ENCODE assay signal across 9 cellular contexts in genomic region chr11:61158691-61159381, GRCh38. TPM values are rescaled to one million over a fixed set of nuclear protein-coding genes. Genes with fewer than 3 reads are reported as not detected.
DNase-seq lines count a peak whose midpoint lies in the region; ATAC-seq and TF ChIP-seq lines count a peak whose summit lies in the region.
"Had no signal": no experiment of that assay in that cellular context is flagged by ENCODE, and none has a peak within 500 bp of the region (broad histone marks: within the 10 kb centered on the region; RNA-seq: fewer than 3 reads in every experiment).

No MANE protein-coding gene starts in this region.

- H3K4me3 ChIP-seq in AG10803 (ENCODE audit: low read length) (no peak overlapping the region), colonic mucosa (no peak overlapping the region), SJCRH30 (no peak overlapping the region)

- no peaks in the 10 kb centered on the region for H3K27me3 ChIP-seq in colonic mucosa
- no peaks in the 10 kb centered on the region for H3K27me3 ChIP-seq in SJCRH30

- no peaks in the 10 kb centered on the region for H3K9me3 ChIP-seq in colonic mucosa
- no peaks in the 10 kb centered on the region; the same call in 1 of the 2 replicates for H3K9me3 ChIP-seq in SJCRH30 (replicated peaks)

- H3K36me3 Mint-ChIP-seq in natural killer cell treated with Interleukin-12 subunit alpha and Interleukin-12 subunit beta and Interleukin-15 and Interleukin-18, amount 100 ng/mL, for 72 hours = peaks cover 17% of the 10 kb centered on the region

- no peaks in the 10 kb centered on the region for H3K27me3 Mint-ChIP-seq in natural killer cell treated with Interleukin-12 subunit alpha and Interleukin-12 subunit beta and Interleukin-15 and Interleukin-18, amount 100 ng/mL, for 72 hours

- H3K27ac ChIP-seq in colonic mucosa (peak overlapping the region; percentile 94), SJCRH30 (no peak overlapping the region)

- no peak for ATAC-seq in natural killer cell treated with Interleukin-12 subunit alpha and Interleukin-12 subunit beta and Interleukin-15 and Interleukin-18, amount 100 ng/mL, for 72 hours
- no peak for ATAC-seq in HG03175 (IDR thresholded peaks at IDR 0.05; ENCODE audit: unreplicated experiment)

- H3K4me1 Mint-ChIP-seq in natural killer cell treated with Interleukin-12 subunit alpha and Interleukin-12 subunit beta and Interleukin-15 and Interleukin-18, amount 100 ng/mL, for 72 hours (ENCODE audit: low read depth in 2 of 2) = peaks cover 34 to 35% of the 10 kb centered on the region in 2 donors

- TF ChIP-seq CTCF in AG10803 (conservative IDR thresholded peaks at IDR 0.05; ENCODE audit: low read length) (no peak), colonic mucosa (IDR thresholded peaks at IDR 0.05) (no peak)

- DNase-seq in AG10803 (ENCODE audit: low read depth) (peak; percentile 76), LoVo (ENCODE audit: low spot score) (peak; percentile 70), colonic mucosa (peak; percentile 57), posterior vena cava (ENCODE audit: low spot score) (no peak), SJCRH30 (no peak)
- no peak for DNase-seq in natural killer cell treated with Interleukin-12 subunit alpha and Interleukin-12 subunit beta and Interleukin-15 and Interleukin-18, amount 100 ng/mL, for 72 hours (ENCODE audit: low spot score)
- DNase-seq in stimulated activated CD4-positive, alpha-beta T cell treated with anti-CD3 and anti-CD28 coated beads, Interleukin-15, amount 100 ng/mL, for 24 hours = no peak
- DNase-seq: stimulated activated naive CD4-positive, alpha-beta T cell treated with Interleukin-2 at 50 U/mL for 16 hours had no signal

- H3K4me1 ChIP-seq in colonic mucosa (peaks cover 4% of the 10 kb centered on the region), SJCRH30 (peaks cover 9% of the 10 kb centered on the region)

- H3K4me3 Mint-ChIP-seq in natural killer cell treated with Interleukin-12 subunit alpha and Interleukin-12 subunit beta and Interleukin-15 and Interleukin-18, amount 100 ng/mL, for 72 hours = peak overlapping the region; percentile 29

- H3K9ac ChIP-seq in colonic mucosa (ENCODE audit: low read depth in 2 of 2, low read length in 2 of 2) = peak overlapping the region; percentile 12 to 28

- no peak overlapping the region for H3K27ac Mint-ChIP-seq in natural killer cell treated with Interleukin-12 subunit alpha and Interleukin-12 subunit beta and Interleukin-15 and Interleukin-18, amount 100 ng/mL, for 72 hours

- H3K9me3 Mint-ChIP-seq in natural killer cell treated with Interleukin-12 subunit alpha and Interleukin-12 subunit beta and Interleukin-15 and Interleukin-18, amount 100 ng/mL, for 72 hours = peaks cover 5% of the 10 kb centered on the region

- no peaks in the 10 kb centered on the region for H3K36me3 ChIP-seq in colonic mucosa
- H3K36me3 ChIP-seq in SJCRH30 = no peaks in the 10 kb centered on the region; the same call in 1 of the 2 replicates

- intact Hi-C loops in colonic mucosa (cut with DNase I) (no loop called here), posterior vena cava (cut with DNase I) (no loop called here)

RNA-seq across cellular contexts. Expression of gene VPS37C, which starts 2.4 kb away (rescaled TPM):
- total RNA-seq in colonic mucosa = 10 to 100 TPM; 26.8 to 35.4 TPM
- total RNA-seq in natural killer cell treated with Interleukin-12 subunit alpha and Interleukin-12 subunit beta and Interleukin-15 and Interleukin-18, amount 100 ng/mL, for 72 hours = 10 to 100 TPM in 1 of 2 donors, 1 to 10 TPM in 1; 9.7 to 13.3 TPM
- total RNA-seq in posterior vena cava = 10 to 100 TPM; 21.6 to 31.2 TPM
- total RNA-seq in SJCRH30 (2014; rRNA removed; shearing (Covaris generic)) = 11.6 and 12.1 TPM in 2 replicates

RNA-seq across cellular contexts. Expression of gene PGA3, which starts 44.5 kb away (rescaled TPM):
- total RNA-seq in colonic mucosa = under 1 TPM in 1 of 2 donors, not detected in 1; 0.35 TPM
- total RNA-seq in natural killer cell treated with Interleukin-12 subunit alpha and Interleukin-12 subunit beta and Interleukin-15 and Interleukin-18, amount 100 ng/mL, for 72 hours = not detected
- 1 to 10 TPM in 1 of 2 donors, under 1 TPM in 1; 0.79 to 1.1 TPM for total RNA-seq in posterior vena cava
- not detected in 2 replicates for total RNA-seq in SJCRH30 (2014; rRNA removed; shearing (Covaris generic))

RNA-seq across cellular contexts. Expression of gene CD5, which starts 56.5 kb away (rescaled TPM):
- 1 to 10 TPM; 2.1 to 2.4 TPM for total RNA-seq in colonic mucosa
- total RNA-seq in natural killer cell treated with Interleukin-12 subunit alpha and Interleukin-12 subunit beta and Interleukin-15 and Interleukin-18, amount 100 ng/mL, for 72 hours = 10 to 100 TPM in 1 of 2 donors, 1 to 10 TPM in 1; 2.7 to 16.5 TPM
- under 1 TPM; 0.52 to 0.60 TPM for total RNA-seq in posterior vena cava
- total RNA-seq in SJCRH30 (2014; rRNA removed; shearing (Covaris generic)) = 0.04 TPM in 1 of 2 replicates, not detected in the other

Comparison
In these comparisons a context has a peak if more than half of its experiments do, and no peak if none do; other contexts are left out.
1. DNase-seq: peak in AG10803 (single experiment), LoVo (single experiment) and colonic mucosa (single experiment); none in natural killer cell treated with Interleukin-12 subunit alpha and Interleukin-12 subunit beta and Interleukin-15 and Interleukin-18, amount 100 ng/mL, for 72 hours (single experiment), stimulated activated CD4-positive, alpha-beta T cell treated with anti-CD3 and anti-CD28 coated beads, Interleukin-15, amount 100 ng/mL, for 24 hours (single experiment), posterior vena cava (single experiment) and SJCRH30 (0 of 2).